23 cellular contexts compared by ENCODE assay signal in the genomic region with DNA sequence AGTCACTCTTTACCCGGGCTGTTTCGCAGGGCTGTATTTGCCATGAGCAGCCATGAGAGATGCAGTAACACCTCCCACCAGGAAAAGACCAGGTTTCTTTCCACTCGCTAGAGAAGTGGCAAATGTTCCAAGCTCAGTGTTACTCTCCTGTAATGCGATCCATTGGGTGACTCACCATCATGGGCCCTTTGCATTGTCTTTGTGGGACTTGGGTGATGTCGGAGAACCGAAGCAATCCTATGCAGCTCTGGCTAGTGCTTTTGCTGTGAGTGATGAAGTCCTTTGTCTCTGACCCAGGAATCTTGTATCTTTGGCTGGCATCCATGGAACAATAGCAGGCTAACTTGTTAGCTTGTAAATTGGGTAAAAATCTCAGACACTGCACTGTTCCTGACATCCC. TPM values are rescaled to one million over a fixed set of nuclear protein-coding genes. Genes with fewer than 3 reads are reported as not detected.
DNase-seq lines count a peak whose midpoint lies in the region; ATAC-seq, FAIRE-seq and TF ChIP-seq lines count a peak whose summit lies in the region.
"Had no signal": no experiment of that assay in that cellular context is flagged by ENCODE, and none has a peak within 500 bp of the region (broad histone marks: within the 10 kb centered on the region; RNA-seq: fewer than 3 reads in every experiment).

No MANE protein-coding gene starts in this region.

- no peak overlapping the region for H3K56ac ChIP-seq in mesendoderm (ENCODE audit: low read length)

- H3F3A ChIP-seq in PC-3 (ENCODE audit: low read length, unreplicated experiment) = no peaks in the 10 kb centered on the region

- H3K79me2 ChIP-seq in PC-3 (ENCODE audit: low read length) = no peaks in the 10 kb centered on the region
- H3K79me2 ChIP-seq in mesendoderm (ENCODE audit: control insufficient read depth, insufficient read depth, low read length) = no peaks in the 10 kb centered on the region

- H4K8ac ChIP-seq in mesendoderm (ENCODE audit: low read depth, low read length) = no peak overlapping the region

- FAIRE-seq in bronchial epithelial cell (lab: Jason Lieb, UNC) = peak; percentile 36

- H2AK5ac ChIP-seq in mesendoderm (ENCODE audit: low read length) = no peak overlapping the region

- no peak overlapping the region for H2BK120ac ChIP-seq in mesendoderm (ENCODE audit: low read depth, low read length)

- H3K9me3 ChIP-seq in PC-3 (ENCODE audit: low read length) = no peaks in the 10 kb centered on the region
- peaks cover 0 to 19% (median 0%) of the 10 kb centered on the region in 3 donors for H3K9me3 ChIP-seq in gastroesophageal sphincter

- H3K27ac ChIP-seq in PC-3 (ENCODE audit: low read length) = no peak overlapping the region
- no peak overlapping the region for H3K27ac ChIP-seq in mesendoderm (ENCODE audit: low read depth, low read length)
- H3K27ac ChIP-seq in gastroesophageal sphincter = no peak overlapping the region

- no peaks in the 10 kb centered on the region for H4K20me1 ChIP-seq in PC-3 (ENCODE audit: low read length)

- no peaks in the 10 kb centered on the region for H3K4me1 ChIP-seq in PC-3 (ENCODE audit: insufficient read depth, low read length)
- H3K4me1 ChIP-seq in mesendoderm (ENCODE audit: control insufficient read depth, low read depth, low read length) = peaks cover 10% of the 10 kb centered on the region
- H3K4me1 ChIP-seq in gastroesophageal sphincter = no peaks in the 10 kb centered on the region

- H3K18ac ChIP-seq in mesendoderm (ENCODE audit: low read length) = no peak overlapping the region

- no peaks in the 10 kb centered on the region for H3K79me1 ChIP-seq in mesendoderm (ENCODE audit: low read length)

- H4K5ac ChIP-seq in mesendoderm (ENCODE audit: low read length) = no peak overlapping the region

- H3K27me3 ChIP-seq in PC-3 (ENCODE audit: low read length) (peaks cover 43% of the 10 kb centered on the region), bronchial epithelial cell (ENCODE audit: control insufficient read depth, insufficient read depth, low read length) (no peaks in the 10 kb centered on the region), mesendoderm (ENCODE audit: insufficient read depth, low read length, poor library complexity) (no peaks in the 10 kb centered on the region), gastroesophageal sphincter (peaks cover 12% of the 10 kb centered on the region)

- CTCF ChIA-PET in PC-3 (lab: Charles Lee) = no interaction called here

- H3K9me2 ChIP-seq in PC-3 (replicated peaks; ENCODE audit: low read length) = no peaks in the 10 kb centered on the region

- BruUV-seq in PC-3 (replicated peaks; lab: Mats Ljungman, UMichigan) = no TSS peak

- H3K36me3 ChIP-seq in PC-3 (ENCODE audit: low read depth, low read length) = no peaks in the 10 kb centered on the region
- H3K36me3 ChIP-seq in bronchial epithelial cell (ENCODE audit: control insufficient read depth, insufficient read depth, low read length) = no peaks in the 10 kb centered on the region
- H3K36me3 ChIP-seq in mesendoderm (ENCODE audit: control insufficient read depth, insufficient read depth, low read length) = no peaks in the 10 kb centered on the region
- H3K36me3 ChIP-seq in gastroesophageal sphincter = no peaks in the 10 kb centered on the region

- H3K9ac ChIP-seq in PC-3 (ENCODE audit: low read length) = no peak overlapping the region
- H3K9ac ChIP-seq in mesendoderm (ENCODE audit: low read length) = no peak overlapping the region

- no peak overlapping the region for H2BK15ac ChIP-seq in mesendoderm (replicated peaks; ENCODE audit: low read depth)

- ATAC-seq in PC-3 = no peak
- no peak for ATAC-seq in gastroesophageal sphincter
- no peak for ATAC-seq in HG03354 (IDR thresholded peaks at IDR 0.05; ENCODE audit: poor library complexity, severe bottlenecking, unreplicated experiment)
- ATAC-seq in GM18907 (IDR thresholded peaks at IDR 0.05; ENCODE audit: unreplicated experiment) = no peak
- ATAC-seq: SK-N-SH treated with all-trans-retinoic acid at 6 μM for 48 hours had no signal

- H2AFZ ChIP-seq in PC-3 (ENCODE audit: low read length) = no peak overlapping the region

- intact Hi-C loops in PC-3 (cut with micrococcal nuclease) = no loop called here

- H3K23ac ChIP-seq in mesendoderm (ENCODE audit: low read length) = no peak overlapping the region

- TF ChIP-seq CTCF in PC-3 (conservative IDR thresholded peaks at IDR 0.05; ENCODE audit: low read depth, low read length) (no peak), bronchial epithelial cell (IDR thresholded peaks at IDR 0.05; ENCODE audit: insufficient read depth, low read length, severe bottlenecking) (no peak), gastroesophageal sphincter (IDR thresholded peaks at IDR 0.05) (no peak)

- TF ChIP-seq POLR2A in gastroesophageal sphincter (IDR thresholded peaks at IDR 0.05) = no peak

- TF ChIP-seq EP300 in gastroesophageal sphincter (IDR thresholded peaks at IDR 0.05) = no peak

- WGBS in mesendoderm (ENCODE audit: extremely low coverage, insufficient coverage, low lambda C conversion rate) = no CpG with 5 or more reads among the region's 6 CpGs
- WGBS in gastroesophageal sphincter (ENCODE audit: low coverage in 1 of 2), 2 donors = 83 to 100% methylated on average over 2 to 4 of the region's 6 CpGs

- no peak overlapping the region for H3K4ac ChIP-seq in mesendoderm (ENCODE audit: low read depth, low read length)

- POLR2A ChIA-PET in PC-3 (lab: Charles Lee; ENCODE audit: unreplicated experiment) = interaction anchor here (0.5 kb wide), 1 partner anchor 16 kb away, joined by 9 read pairs; no protein-coding TSS in a partner anchor

- H2BK5ac ChIP-seq in mesendoderm (ENCODE audit: low read length) = no peak overlapping the region

- DNase-seq in Daoy (ENCODE audit: low read depth) (peak; percentile 62), PC-3 (peak; percentile 19), bronchial epithelial cell (ENCODE audit: low read depth) (no peak), mesendoderm (peak; percentile 60), globus pallidus (ENCODE audit: low spot score) (no peak)
- DNase-seq: C1 segment of cervical spinal cord; CD8-positive, alpha-beta memory T cell; DMS79; H9; Kasumi-1; NCI-H1105; NCI-H2081; NCI-H748 treated with DMSO at 0.1 percent for 48 hours; OCI-M1; RPMI8226; SIG-M5 had no signal

- no peak overlapping the region for H3K4me3 ChIP-seq in PC-3 (ENCODE audit: low read length)
- no peak overlapping the region for H3K4me3 ChIP-seq in bronchial epithelial cell (ENCODE audit: low read depth, low read length)
- no peak overlapping the region for H3K4me3 ChIP-seq in mesendoderm (ENCODE audit: low read length)
- H3K4me3 ChIP-seq in gastroesophageal sphincter = no peak overlapping the region

- no peak overlapping the region for H3K4me2 ChIP-seq in PC-3 (ENCODE audit: low read length)
- no peak overlapping the region for H3K4me2 ChIP-seq in mesendoderm (ENCODE audit: low read length)

RNA-seq across cellular contexts. Expression of gene GHRHR, which starts 40.0 kb away (rescaled TPM):
- total RNA-seq in Daoy (2014; rRNA removed; shearing (Covaris generic)) = not detected in 2 replicates
- total RNA-seq in PC-3 (2014; rRNA removed) (not detected in 2 replicates), bronchial epithelial cell (not detected in 2 replicates), gastroesophageal sphincter (not detected)
- 1.7 TPM for polyA plus RNA-seq in mesendoderm (2013, experiment 1 of 2)
- polyA plus RNA-seq in mesendoderm (2013, experiment 2 of 2) = 2.4 TPM
- total RNA-seq: CD8-positive, alpha-beta memory T cell; G401; NCI-H460 had no signal
- polyA plus RNA-seq: CD8-positive, alpha-beta memory T cell; IgD-negative memory B cell had no signal

RNA-seq across cellular contexts. Expression of gene ADCYAP1R1, which starts 48.4 kb away (rescaled TPM):
- total RNA-seq in Daoy (2014; rRNA removed; shearing (Covaris generic)) = 0.17 and 0.24 TPM in 2 replicates
- total RNA-seq in PC-3 (2014; rRNA removed) (not detected in 2 replicates), bronchial epithelial cell (not detected in 2 replicates), gastroesophageal sphincter (10 to 100 TPM; 13.9 to 36.3 (median 24.2) TPM)
- polyA plus RNA-seq in mesendoderm (2013, experiment 1 of 2) = 5.1 TPM
- polyA plus RNA-seq in mesendoderm (2013, experiment 2 of 2) = 4.4 TPM
- total RNA-seq: CD8-positive, alpha-beta memory T cell; G401; NCI-H460 had no signal
- polyA plus RNA-seq: CD8-positive, alpha-beta memory T cell; IgD-negative memory B cell had no signal

Comparison
In these comparisons a context has a peak if more than half of its experiments do, and no peak if none do; other contexts are left out.
1. DNase-seq: peak in Daoy (single experiment), PC-3 (single experiment) and mesendoderm (single experiment); none in bronchial epithelial cell (single experiment) and globus pallidus (single experiment).
2. RNA of gene ADCYAP1R1, which starts 48.4 kb away (total RNA-seq): 13.9 to 36.3 TPM in gastroesophageal sphincter; 0.17 to 0.24 TPM in Daoy, not detected in PC-3 and not detected in bronchial epithelial cell; every median in the first group is over 10 times any median in the second.